Comparison of ENCODE assay signal across 1 cellular context in genomic region chr9:96556701-96557461, GRCh38.
TF ChIP-seq lines count a peak whose summit lies in the region.

No MANE protein-coding gene starts in this region.

TF ChIP-seq in GM23338, 12 proteins besides CTCF, POLR2A, EP300 and RAD21 (continued from another document):
- TF ChIP-seq REST (IDR thresholded peaks at IDR 0.05; ENCODE audit: unreplicated experiment) (no peak), ZNF462 (CRISPR knock-in tag; IDR thresholded peaks at IDR 0.05) (no peak)
